ENCODE assay signal across 12 cellular contexts in the genomic region with DNA sequence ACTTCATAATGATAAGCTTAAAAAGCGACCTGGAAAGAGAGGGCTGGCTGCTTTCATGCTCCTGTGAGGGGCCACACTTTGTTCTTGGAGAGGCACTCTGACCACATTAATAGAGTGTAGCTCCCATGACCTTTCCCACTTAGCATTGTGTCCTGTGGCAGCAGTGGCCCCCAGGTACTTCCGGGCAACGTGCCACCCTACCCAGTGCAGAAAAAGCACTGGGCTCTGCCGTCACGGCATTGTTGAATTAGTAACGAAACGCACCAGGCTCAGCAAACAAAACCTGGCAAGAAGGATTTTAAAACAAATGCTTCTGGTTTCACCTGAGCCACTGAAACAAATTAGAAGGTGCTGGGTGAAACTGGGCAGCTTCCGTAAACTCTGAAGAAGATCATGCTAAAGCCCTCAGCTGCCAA. TPM values are rescaled to one million over a fixed set of nuclear protein-coding genes. Genes with fewer than 3 reads are reported as not detected.
DNase-seq lines count a peak whose midpoint lies in the region; ATAC-seq and TF ChIP-seq lines count a peak whose summit lies in the region.
"Had no signal": no experiment of that assay in that cellular context is flagged by ENCODE, and none has a peak within 500 bp of the region (broad histone marks: within the 10 kb centered on the region; RNA-seq: fewer than 3 reads in every experiment).

No MANE protein-coding gene starts in this region.

- CTCF ChIA-PET in activated CD4-positive, alpha-beta T cell treated with anti-CD3 and anti-CD28 coated beads for 36 hours (lab: Charles Lee), result interaction anchor here (0.7 kb wide), 1 partner anchor 37 kb away, joined by 3 read pairs; no protein-coding TSS in a partner anchor

- TF ChIP-seq CTCF in body of pancreas (IDR thresholded peaks at IDR 0.05), result peak in 1 of 7 experiments; percentile 3
- TF ChIP-seq CTCF in upper lobe of left lung (IDR thresholded peaks at IDR 0.05), result no peak

- H3K9me3 Mint-ChIP-seq in activated CD4-positive, alpha-beta T cell treated with anti-CD3 and anti-CD28 coated beads, Interleukin-2, amount 10 ng/mL, durations not matched to agents 24 days and 14 days, result no peaks in the 10 kb centered on the region
- H3K9me3 Mint-ChIP-seq in activated CD4-positive, alpha-beta T cell treated with anti-CD3 and anti-CD28 coated beads for 36 hours (ENCODE audit: low read depth), result no peaks in the 10 kb centered on the region

- intact Hi-C loops in activated CD4-positive, alpha-beta T cell treated with anti-CD3 and anti-CD28 coated beads, Interleukin-2, amount 10 ng/mL, durations not matched to agents 24 days and 14 days (cut with micrococcal nuclease), result no loop called here
- intact Hi-C loops in activated CD4-positive, alpha-beta T cell treated with anti-CD3 and anti-CD28 coated beads for 36 hours (cut with DNase I, micrococcal nuclease), result no loop called here
- intact Hi-C loops in body of pancreas (cut with DNase I), result no loop called here

- H3K4me3 Mint-ChIP-seq in activated CD4-positive, alpha-beta T cell treated with anti-CD3 and anti-CD28 coated beads, Interleukin-2, amount 10 ng/mL, durations not matched to agents 24 days and 14 days, result no peak overlapping the region
- H3K4me3 Mint-ChIP-seq in activated CD4-positive, alpha-beta T cell treated with anti-CD3 and anti-CD28 coated beads for 36 hours, result no peak overlapping the region

- H3K27ac ChIP-seq in body of pancreas (peak overlapping the region; percentile 79 to 97 (median 94)), upper lobe of left lung (peak overlapping the region in 3 of 4 donors; percentile 44 to 62 (median 48))
- H3K27ac ChIP-seq: dorsolateral prefrontal cortex, neutrophil had no signal

- peak in 2 of 3 donors; percentile 60 to 69 for TF ChIP-seq POLR2A in body of pancreas (IDR thresholded peaks at IDR 0.05)
- TF ChIP-seq POLR2A in upper lobe of left lung (IDR thresholded peaks at IDR 0.05), result no peak

- no peak overlapping the region for H3K4me3 ChIP-seq in body of pancreas
- H3K4me3 ChIP-seq in upper lobe of left lung, result no peak overlapping the region
- H3K4me3 ChIP-seq: dorsolateral prefrontal cortex had no signal

- H3K27me3 ChIP-seq in body of pancreas (no peaks in the 10 kb centered on the region), upper lobe of left lung (no peaks in the 10 kb centered on the region)

- POLR2A ChIA-PET in activated CD4-positive, alpha-beta T cell treated with anti-CD3 and anti-CD28 coated beads for 36 hours (lab: Charles Lee), result no interaction called here

- ATAC-seq in activated CD4-positive, alpha-beta T cell treated with anti-CD3 and anti-CD28 coated beads for 36 hours, result no peak
- ATAC-seq in body of pancreas, result peak; percentile 73
- ATAC-seq in left lobe of liver, result peak; percentile 79
- ATAC-seq in upper lobe of left lung (ENCODE audit: low FRiP score in 2 of 2), result peak; percentile 41 to 74
- ATAC-seq in GM19324 (IDR thresholded peaks at IDR 0.05; ENCODE audit: low FRiP score, unreplicated experiment), result no peak

- no peak overlapping the region for H3K27ac Mint-ChIP-seq in activated CD4-positive, alpha-beta T cell treated with anti-CD3 and anti-CD28 coated beads, Interleukin-2, amount 10 ng/mL, durations not matched to agents 24 days and 14 days
- H3K27ac Mint-ChIP-seq in activated CD4-positive, alpha-beta T cell treated with anti-CD3 and anti-CD28 coated beads for 36 hours, result no peak overlapping the region

- H3K4me1 ChIP-seq in body of pancreas, result peaks cover 72% of the 10 kb centered on the region
- H3K4me1 ChIP-seq in upper lobe of left lung, result no peaks in the 10 kb centered on the region

- 7 to 24% methylated on average over 8 of the region's 8 CpGs for WGBS in body of pancreas, 2 donors
- WGBS in upper lobe of left lung, 2 donors, result 36 to 43% methylated on average over 8 of the region's 8 CpGs

- TF ChIP-seq EP300 in upper lobe of left lung (IDR thresholded peaks at IDR 0.05), result peak in 1 of 4 donors; percentile 40

- H3K9me3 ChIP-seq in body of pancreas (no peaks in the 10 kb centered on the region), upper lobe of left lung (no peaks in the 10 kb centered on the region)
- H3K9me3 ChIP-seq: neutrophil had no signal

- H3K36me3 ChIP-seq in body of pancreas (replicated peaks in 1 of 2; ENCODE audit: insufficient read depth in 1 of 2, low read depth in 2 of 2), result no peaks in the 10 kb centered on the region
- H3K36me3 ChIP-seq in upper lobe of left lung, result no peaks in the 10 kb centered on the region
- H3K36me3 ChIP-seq: neutrophil had no signal

- no peaks in the 10 kb centered on the region for H3K4me1 Mint-ChIP-seq in activated CD4-positive, alpha-beta T cell treated with anti-CD3 and anti-CD28 coated beads, Interleukin-2, amount 10 ng/mL, durations not matched to agents 24 days and 14 days
- no peaks in the 10 kb centered on the region for H3K4me1 Mint-ChIP-seq in activated CD4-positive, alpha-beta T cell treated with anti-CD3 and anti-CD28 coated beads for 36 hours

- no peaks in the 10 kb centered on the region for H3K36me3 Mint-ChIP-seq in activated CD4-positive, alpha-beta T cell treated with anti-CD3 and anti-CD28 coated beads, Interleukin-2, amount 10 ng/mL, durations not matched to agents 24 days and 14 days (ENCODE audit: low read depth)
- no peaks in the 10 kb centered on the region for H3K36me3 Mint-ChIP-seq in activated CD4-positive, alpha-beta T cell treated with anti-CD3 and anti-CD28 coated beads for 36 hours (ENCODE audit: low read depth)

- DNase-seq in activated CD4-positive, alpha-beta T cell treated with anti-CD3 and anti-CD28 coated beads, Interleukin-2, amount 10 ng/mL, durations not matched to agents 24 days and 14 days, result peak; percentile 37
- DNase-seq in activated CD4-positive, alpha-beta T cell treated with anti-CD3 and anti-CD28 coated beads for 36 hours, result no peak
- DNase-seq in body of pancreas (peak; percentile 90 to 95 (median 93)), left lobe of liver (ENCODE audit: low spot score) (peak; percentile 94), upper lobe of left lung (peak in 1 of 2 donors; percentile 82), NCI-H1436 (lab: John Stamatoyannopoulos, UW) (no peak), NAMALWA (ENCODE audit: low spot score) (no peak)
- DNase-seq: DMS 273 treated with DMSO at 0.1 percent for 48 hours, dorsolateral prefrontal cortex, MV-4-11 had no signal

- H3K27me3 Mint-ChIP-seq in activated CD4-positive, alpha-beta T cell treated with anti-CD3 and anti-CD28 coated beads, Interleukin-2, amount 10 ng/mL, durations not matched to agents 24 days and 14 days, result no peaks in the 10 kb centered on the region
- H3K27me3 Mint-ChIP-seq in activated CD4-positive, alpha-beta T cell treated with anti-CD3 and anti-CD28 coated beads for 36 hours, result peaks cover 10% of the 10 kb centered on the region

RNA-seq across cellular contexts. Expression of a gene that starts 5.4 kb away (rescaled TPM):
- not detected in 2 replicates for total RNA-seq in activated CD4-positive, alpha-beta T cell treated with anti-CD3 and anti-CD28 coated beads, Interleukin-2, amount 10 ng/mL, durations not matched to agents 24 days and 14 days
- total RNA-seq in activated CD4-positive, alpha-beta T cell treated with anti-CD3 and anti-CD28 coated beads for 36 hours, result not detected
- total RNA-seq in body of pancreas (100 to 1,000 TPM; 210 to 218 TPM), left lobe of liver (126 TPM), upper lobe of left lung (10 to 100 TPM; 35.4 to 83.2 (median 58.1) TPM)

Comparison
In these comparisons a context has a peak if more than half of its experiments do, and no peak if none do; other contexts are left out.
1. DNase-seq: peak in activated CD4-positive, alpha-beta T cell treated with anti-CD3 and anti-CD28 coated beads, Interleukin-2, amount 10 ng/mL, durations not matched to agents 24 days and 14 days (single experiment), body of pancreas (4 of 4) and left lobe of liver (single experiment); none in activated CD4-positive, alpha-beta T cell treated with anti-CD3 and anti-CD28 coated beads for 36 hours (single experiment), NCI-H1436 (single experiment) and NAMALWA (single experiment).
2. ATAC-seq: peak in body of pancreas (single experiment), left lobe of liver (single experiment) and upper lobe of left lung (2 of 2); none in activated CD4-positive, alpha-beta T cell treated with anti-CD3 and anti-CD28 coated beads for 36 hours (single experiment) and GM19324 (single experiment).
3. POLR2A ChIP-seq: peak in body of pancreas (2 of 3); none in upper lobe of left lung (0 of 4).
4. RNA of a gene that starts 5.4 kb away (total RNA-seq): 210 to 218 TPM in body of pancreas, 126 TPM in left lobe of liver (single experiment) and 35.4 to 83.2 TPM in upper lobe of left lung; not detected in activated CD4-positive, alpha-beta T cell treated with anti-CD3 and anti-CD28 coated beads for 36 hours and not detected in activated CD4-positive, alpha-beta T cell treated with anti-CD3 and anti-CD28 coated beads, Interleukin-2, amount 10 ng/mL, durations not matched to agents 24 days and 14 days; every median in the first group is over 10 times any median in the second.